14 cellular contexts compared by ENCODE assay signal in the genomic region with DNA sequence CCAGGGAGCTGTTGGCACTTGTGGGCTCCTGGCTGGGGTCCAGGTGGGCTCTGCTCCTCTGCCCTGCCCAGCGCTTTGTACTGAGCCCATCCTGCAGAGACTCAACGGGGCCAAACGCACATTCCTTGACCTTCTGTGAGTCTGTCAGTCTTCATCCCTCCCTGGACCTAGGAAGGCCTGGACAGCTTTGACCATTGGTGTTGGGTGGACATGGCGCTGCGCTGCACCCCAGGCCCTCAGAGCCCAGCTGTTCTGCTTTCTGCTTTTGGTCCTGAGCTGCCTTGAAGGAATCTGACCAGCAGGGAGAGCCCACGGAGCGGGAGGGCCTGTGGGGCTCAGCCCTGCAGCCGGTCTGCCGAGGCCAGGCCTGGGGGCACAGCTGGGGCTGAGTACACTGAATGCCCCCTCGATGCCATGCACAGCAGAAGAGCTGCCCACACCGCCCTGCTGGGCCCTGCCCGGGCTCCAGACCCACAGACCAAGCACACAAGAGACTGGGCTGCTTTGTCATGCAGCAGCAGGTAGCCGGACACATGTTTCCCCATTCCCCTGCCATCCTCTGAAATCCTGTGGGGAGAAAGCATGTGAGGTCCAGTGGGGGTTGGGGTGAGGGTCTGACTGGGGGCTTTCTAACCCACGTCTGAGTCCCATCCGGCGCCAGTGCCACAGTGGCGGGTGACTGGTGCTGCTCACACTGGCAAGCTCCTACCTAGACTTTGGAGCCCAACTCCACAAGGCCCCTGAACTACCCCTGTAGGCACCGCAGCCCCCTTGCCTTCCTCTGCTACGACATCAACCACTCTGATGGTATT. TPM values are rescaled to one million over a fixed set of nuclear protein-coding genes. Genes with fewer than 3 reads are reported as not detected.
DNase-seq lines count a peak whose midpoint lies in the region; ATAC-seq, FAIRE-seq and TF ChIP-seq lines count a peak whose summit lies in the region.
"Had no signal": no experiment of that assay in that cellular context is flagged by ENCODE, and none has a peak within 500 bp of the region (broad histone marks: within the 10 kb centered on the region; RNA-seq: fewer than 3 reads in every experiment).

No MANE protein-coding gene starts in this region.

- no peak for ATAC-seq in GM19395 (IDR thresholded peaks at IDR 0.05; ENCODE audit: unreplicated experiment)

- TF ChIP-seq RAD21 in liver (IDR thresholded peaks at IDR 0.05): peak; percentile 59 to 74

- peak; percentile 55 for DNase-seq in Calu3
- peak; percentile 34 for DNase-seq in HTR-8/SVneo (ENCODE audit: insufficient read length, low spot score)
- DNase-seq in astrocyte of the cerebellum (ENCODE audit: low read depth): no peak
- DNase-seq in NCI-H510A treated with DMSO at 0.1 percent for 48 hours (lab: John Stamatoyannopoulos, UW): no peak
- no peak for DNase-seq in NCI-H2227 treated with DMSO at 0.1 percent for 48 hours (lab: John Stamatoyannopoulos, UW)
- no peak for DNase-seq in PC-9
- DNase-seq: activated T-cell treated with anti-CD3 and anti-CD28 coated beads for 4 hours, T-helper 9 cell had no signal

- H3K4me3 ChIP-seq in astrocyte of the cerebellum (ENCODE audit: low read depth, low read length) (no peak overlapping the region), liver (ENCODE audit: low read depth in 1 of 3, low read length in 3 of 3) (no peak overlapping the region), PC-9 (no peak overlapping the region)

- H3K79me2 ChIP-seq in PC-9 (ENCODE audit: low read depth): no peaks in the 10 kb centered on the region

- H3K9ac ChIP-seq in liver (ENCODE audit: low read depth in 1 of 2, low read length in 2 of 2): no peak overlapping the region

- H3K27ac ChIP-seq in liver (ENCODE audit: low read depth in 1 of 2, low read length in 2 of 2): no peak overlapping the region
- H3K27ac ChIP-seq in PC-9: no peak overlapping the region

- peaks cover 3% of the 10 kb centered on the region for H3K36me3 Mint-ChIP-seq in Calu3 (ENCODE audit: insufficient read depth, unreplicated experiment)
- H3K36me3 Mint-ChIP-seq: IgD-negative memory B cell had no signal

- no peak overlapping the region for H3K4me3 Mint-ChIP-seq in Calu3 (ENCODE audit: low read depth, unreplicated experiment)
- H3K4me3 Mint-ChIP-seq: central memory CD8-positive, alpha-beta T cell; IgD-negative memory B cell had no signal

- H3K9me2 ChIP-seq in PC-9 (ENCODE audit: insufficient read depth): no peaks in the 10 kb centered on the region

- H3K36me3 ChIP-seq in liver (ENCODE audit: control insufficient read depth in 4 of 4, insufficient read depth in 3 of 4, low read depth in 1 of 4, low read length in 3 of 4): no peaks in the 10 kb centered on the region
- H3K36me3 ChIP-seq in PC-9 (ENCODE audit: low read depth): no peaks in the 10 kb centered on the region

- no peaks in the 10 kb centered on the region for H3K9me3 Mint-ChIP-seq in Calu3 (ENCODE audit: low read depth, unreplicated experiment)
- H3K9me3 Mint-ChIP-seq: central memory CD8-positive, alpha-beta T cell; IgD-negative memory B cell had no signal

- CTCF ChIA-PET in Calu3 (lab: Charles Lee): interaction anchor here (0.6 to 2.8 kb wide), 4 partner anchors 18 to 209 kb away, joined by 3 to 37 read pairs (median 4); no protein-coding TSS in a partner anchor
- CTCF ChIA-PET in PC-9 (lab: Charles Lee): no interaction called here

- H3K27me3 ChIP-seq in liver (ENCODE audit: control insufficient read depth in 4 of 4, insufficient read depth in 4 of 4, low read length in 3 of 4) (no peaks in the 10 kb centered on the region), PC-9 (ENCODE audit: insufficient read depth, low read depth) (peaks cover 30% of the 10 kb centered on the region)

- in situ Hi-C loops in astrocyte of the cerebellum (cut with HindIII; ENCODE audit: low sequenced_read_pairs): loop anchor here (5.0 kb wide), 1 partner anchor 82 kb away; no protein-coding TSS in a partner anchor

- H3K4me1 Mint-ChIP-seq in Calu3 (ENCODE audit: low read depth, unreplicated experiment): no peaks in the 10 kb centered on the region
- H3K4me1 Mint-ChIP-seq: central memory CD8-positive, alpha-beta T cell; IgD-negative memory B cell had no signal

- no peak overlapping the region for H2AFZ ChIP-seq in PC-9

- H3K27me3 Mint-ChIP-seq in Calu3 (ENCODE audit: unreplicated experiment): peaks cover 75% of the 10 kb centered on the region

- no peaks in the 10 kb centered on the region for H4K20me1 ChIP-seq in PC-9 (ENCODE audit: insufficient read depth)

- no TSS peak for BruUV-seq in Calu3 (replicated peaks; lab: Mats Ljungman, UMichigan)
- BruUV-seq in PC-9 (replicated peaks; lab: Mats Ljungman, UMichigan): no TSS peak

- no peaks in the 10 kb centered on the region for H3F3A ChIP-seq in PC-9 (ENCODE audit: insufficient read depth, low read depth)

- 79% methylated on average over 19 of the region's 19 CpGs for WGBS in liver

- POLR2A ChIA-PET in PC-9 (lab: Charles Lee; ENCODE audit: unreplicated experiment): no interaction called here

- no peak for FAIRE-seq in HTR-8/SVneo (lab: Jason Lieb, UNC)

- peaks cover 7 to 36% (median 27%) of the 10 kb centered on the region in 4 donors for H3K4me1 ChIP-seq in liver (ENCODE audit: control insufficient read depth in 4 of 4, insufficient read depth in 4 of 4, low read length in 3 of 4)
- no peaks in the 10 kb centered on the region for H3K4me1 ChIP-seq in PC-9 (replicated peaks; ENCODE audit: insufficient read depth)

- no peak overlapping the region for H3K4me2 ChIP-seq in PC-9

- TF ChIP-seq CTCF in Calu3 (IDR thresholded peaks at IDR 0.05; ENCODE audit: unreplicated experiment) (peak; percentile 47), astrocyte of the cerebellum (IDR thresholded peaks at IDR 0.05; ENCODE audit: low read depth, low read length, missing control alignments) (peak; percentile 44), liver (IDR thresholded peaks at IDR 0.05; ENCODE audit: low read depth, low read length, missing input control) (peak; percentile 28), PC-9 (conservative IDR thresholded peaks at IDR 0.05) (no peak; the same call in 1 of the 2 replicates)

- no peak overlapping the region for H3K27ac Mint-ChIP-seq in Calu3 (ENCODE audit: unreplicated experiment)
- H3K27ac Mint-ChIP-seq: IgD-negative memory B cell had no signal

- H3K9me3 ChIP-seq in liver (ENCODE audit: control insufficient read depth in 4 of 4, low read length in 3 of 4) (no peaks in the 10 kb centered on the region), PC-9 (ENCODE audit: insufficient read depth, low read depth) (no peaks in the 10 kb centered on the region)

- intact Hi-C loops in Calu3 (cut with micrococcal nuclease; ENCODE audit: unreplicated experiment): loop anchor here (1.0 kb wide), 1 partner anchor 63 kb away; no protein-coding TSS in a partner anchor
- intact Hi-C loops in PC-9 (cut with micrococcal nuclease; ENCODE audit: unreplicated experiment): no loop called here

TF ChIP-seq in liver, 16 proteins besides CTCF, POLR2A, EP300 and RAD21 (continues in another document):
- TF ChIP-seq NR2F2 (IDR thresholded peaks at IDR 0.05): no peak
- TF ChIP-seq RXRA (IDR thresholded peaks at IDR 0.05): no peak
- no peak for TF ChIP-seq JUND (IDR thresholded peaks at IDR 0.05)
- no peak for TF ChIP-seq FOXA1 (IDR thresholded peaks at IDR 0.05)
- TF ChIP-seq SP1 (IDR thresholded peaks at IDR 0.05): no peak
- no peak for TF ChIP-seq TAF1 (conservative IDR thresholded peaks at IDR 0.05)
- TF ChIP-seq, protein P1, sequence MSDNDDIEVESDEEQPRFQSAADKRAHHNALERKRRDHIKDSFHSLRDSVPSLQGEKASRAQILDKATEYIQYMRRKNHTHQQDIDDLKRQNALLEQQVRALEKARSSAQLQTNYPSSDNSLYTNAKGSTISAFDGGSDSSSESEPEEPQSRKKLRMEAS (IDR thresholded peaks at IDR 0.05): no peak
- TF ChIP-seq EGR1 (IDR thresholded peaks at IDR 0.05; ENCODE audit: low read depth in 2 of 2): no peak
- TF ChIP-seq, protein P2, sequence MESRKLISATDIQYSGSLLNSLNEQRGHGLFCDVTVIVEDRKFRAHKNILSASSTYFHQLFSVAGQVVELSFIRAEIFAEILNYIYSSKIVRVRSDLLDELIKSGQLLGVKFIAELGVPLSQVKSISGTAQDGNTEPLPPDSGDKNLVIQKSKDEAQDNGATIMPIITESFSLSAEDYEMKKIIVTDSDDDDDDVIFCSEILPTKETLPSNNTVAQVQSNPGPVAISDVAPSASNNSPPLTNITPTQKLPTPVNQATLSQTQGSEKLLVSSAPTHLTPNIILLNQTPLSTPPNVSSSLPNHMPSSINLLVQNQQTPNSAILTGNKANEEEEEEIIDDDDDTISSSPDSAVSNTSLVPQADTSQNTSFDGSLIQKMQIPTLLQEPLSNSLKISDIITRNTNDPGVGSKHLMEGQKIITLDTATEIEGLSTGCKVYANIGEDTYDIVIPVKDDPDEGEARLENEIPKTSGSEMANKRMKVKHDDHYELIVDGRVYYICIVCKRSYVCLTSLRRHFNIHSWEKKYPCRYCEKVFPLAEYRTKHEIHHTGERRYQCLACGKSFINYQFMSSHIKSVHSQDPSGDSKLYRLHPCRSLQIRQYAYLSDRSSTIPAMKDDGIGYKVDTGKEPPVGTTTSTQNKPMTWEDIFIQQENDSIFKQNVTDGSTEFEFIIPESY (IDR thresholded peaks at IDR 0.05): no peak
- TF ChIP-seq GABPA (IDR thresholded peaks at IDR 0.05 in 1 of 2, conservative IDR thresholded peaks at IDR 0.05 in 1 of 2): no peak
- no peak for TF ChIP-seq YY1 (IDR thresholded peaks at IDR 0.05)
- TF ChIP-seq FOXA2 (IDR thresholded peaks at IDR 0.05): no peak
- TF ChIP-seq HNF4G (IDR thresholded peaks at IDR 0.05): no peak
- no peak for TF ChIP-seq HNF4A (conservative IDR thresholded peaks at IDR 0.05)
- TF ChIP-seq, protein P3, sequence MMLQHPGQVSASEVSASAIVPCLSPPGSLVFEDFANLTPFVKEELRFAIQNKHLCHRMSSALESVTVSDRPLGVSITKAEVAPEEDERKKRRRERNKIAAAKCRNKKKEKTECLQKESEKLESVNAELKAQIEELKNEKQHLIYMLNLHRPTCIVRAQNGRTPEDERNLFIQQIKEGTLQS (IDR thresholded peaks at IDR 0.05): no peak

RNA-seq across cellular contexts. Expression of a gene that starts 24.1 kb away (rescaled TPM):
- total RNA-seq in Calu3 (2022): not detected in 2 replicates
- total RNA-seq in liver: not detected
- polyA plus RNA-seq in liver: not detected
- total RNA-seq in PC-9 (2021): not detected in 2 replicates
- total RNA-seq: G401, NCI-H460 had no signal
- polyA plus RNA-seq: IgD-negative memory B cell had no signal

RNA-seq across cellular contexts. Expression of a gene that starts 43.4 kb away (rescaled TPM):
- 78.4 and 87.2 TPM in 2 replicates for total RNA-seq in Calu3 (2022)
- 1 to 10 TPM; 2.9 to 7.7 TPM for total RNA-seq in liver
- 10 to 100 TPM in 1 of 2 donors, 1 to 10 TPM in 1; 5.8 to 11.8 TPM for polyA plus RNA-seq in liver
- total RNA-seq in PC-9 (2021): 34.4 and 46.8 TPM in 2 replicates

RNA-seq across cellular contexts. Expression of a gene that starts 58.0 kb away (rescaled TPM):
- total RNA-seq in Calu3 (2022) (63.0 and 71.9 TPM in 2 replicates), liver (10 to 100 TPM; 26.2 to 32.9 TPM), PC-9 (2021) (31.5 and 32.7 TPM in 2 replicates)
- 10 to 100 TPM; 19.9 to 24.1 TPM for polyA plus RNA-seq in liver

RNA-seq across cellular contexts. Expression of a gene that starts 59.1 kb away (rescaled TPM):
- total RNA-seq in Calu3 (2022): 205 and 208 TPM in 2 replicates
- total RNA-seq in liver: 100 to 1,000 TPM in 1 of 2 donors, 10 to 100 TPM in 1; 77.4 to 102 TPM
- 10 to 100 TPM; 62.3 to 98.1 TPM for polyA plus RNA-seq in liver
- 168 and 175 TPM in 2 replicates for total RNA-seq in PC-9 (2021)

Comparison
In these comparisons a context has a peak if more than half of its experiments do, and no peak if none do; other contexts are left out.
1. DNase-seq: peak in Calu3 (single experiment) and HTR-8/SVneo (single experiment); none in astrocyte of the cerebellum (single experiment), NCI-H510A treated with DMSO at 0.1 percent for 48 hours (single experiment), NCI-H2227 treated with DMSO at 0.1 percent for 48 hours (single experiment) and PC-9 (0 of 2).